Comparison of ENCODE assay signal across 2 cellular contexts in genomic region chr7:143305423-143306070, GRCh38.
TF ChIP-seq lines count a peak whose summit lies in the region.

No MANE protein-coding gene starts in this region.

TF ChIP-seq in endothelial cell of umbilical vein, 7 proteins besides CTCF, POLR2A, EP300 and RAD21:
- TF ChIP-seq MAX (IDR thresholded peaks at IDR 0.05; ENCODE audit: insufficient read depth, insufficient read length) (no peak), POLR2AphosphoS5 (IDR thresholded peaks at IDR 0.05; ENCODE audit: insufficient read depth, low read depth, low read length) (no peak), FOS (IDR thresholded peaks at IDR 0.05; ENCODE audit: borderline replicate concordance, insufficient read depth, low read length) (no peak), JUN (IDR thresholded peaks at IDR 0.05; ENCODE audit: borderline replicate concordance, insufficient read depth, insufficient read length, low read depth) (no peak), EZH2 (IDR thresholded peaks at IDR 0.05; ENCODE audit: borderline replicate concordance, low read depth, low read length, severe bottlenecking) (no peak), MYC (IDR thresholded peaks at IDR 0.05; ENCODE audit: low read depth, low read length) (no peak), GATA2 (IDR thresholded peaks at IDR 0.05; ENCODE audit: insufficient read depth, insufficient read length, low read depth, low read length) (no peak)

TF ChIP-seq in GM12891, 5 proteins besides CTCF, POLR2A, EP300 and RAD21:
- TF ChIP-seq PAX5 (IDR thresholded peaks at IDR 0.05; ENCODE audit: insufficient read depth, low read length, severe bottlenecking) (no peak), SPI1 (IDR thresholded peaks at IDR 0.05; ENCODE audit: low read depth, low read length) (no peak), POU2F2 (IDR thresholded peaks at IDR 0.05; ENCODE audit: low read depth, low read length) (no peak), TAF1 (IDR thresholded peaks at IDR 0.05; ENCODE audit: low read depth, low read length) (no peak), POLR2AphosphoS5 (IDR thresholded peaks at IDR 0.05; ENCODE audit: low read depth, low read length) (no peak)
TF ChIP-seq in GM12891: peak in this region for 0.
